30 cellular contexts compared by ENCODE assay signal in the genomic region with DNA sequence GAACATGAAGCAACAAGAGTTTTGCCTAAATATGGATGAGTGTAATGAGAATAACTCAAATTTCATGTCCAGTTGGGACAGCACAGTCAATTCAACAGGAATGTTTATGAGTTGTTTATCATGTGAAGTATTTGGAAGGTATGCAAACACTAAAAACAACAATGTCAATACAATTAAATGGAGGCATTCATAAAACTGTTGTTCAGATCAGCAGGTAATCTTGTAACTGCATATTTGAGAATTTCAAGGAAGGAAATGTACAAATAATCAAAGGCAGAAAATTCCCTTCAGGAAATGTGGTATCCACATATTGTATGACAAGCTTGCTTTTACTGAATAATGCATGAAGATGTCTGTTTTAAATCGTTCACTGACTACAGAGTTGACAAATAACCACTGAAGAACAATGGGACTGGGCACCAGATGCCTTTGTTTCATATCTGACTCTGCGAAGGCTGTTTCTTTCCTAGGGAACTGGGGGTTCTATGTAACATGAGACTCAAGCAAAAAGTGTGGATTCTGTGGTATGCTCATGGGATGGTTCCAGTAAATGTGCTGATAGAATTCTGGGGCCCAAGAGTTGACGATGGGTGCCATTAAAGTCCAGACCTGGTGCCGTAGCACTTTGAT.
DNase-seq lines count a peak whose midpoint lies in the region; TF ChIP-seq lines count a peak whose summit lies in the region.
"Had no signal": no experiment of that assay in that cellular context is flagged by ENCODE, and none has a peak within 500 bp of the region (broad histone marks: within the 10 kb centered on the region; RNA-seq: fewer than 3 reads in every experiment).

No MANE protein-coding gene starts in this region.

- TF ChIP-seq CTCF in breast epithelium (IDR thresholded peaks at IDR 0.05) = no peak
- no peak for TF ChIP-seq CTCF in brain microvascular endothelial cell (IDR thresholded peaks at IDR 0.05; ENCODE audit: low read depth, low read length, missing control alignments)

- in situ Hi-C loops in T47D (cut with HindIII; ENCODE audit: low pct_unique_long_range_greater_than_20kb, low sequenced_read_pairs) = no loop called here
- in situ Hi-C loops in brain microvascular endothelial cell (cut with HindIII; ENCODE audit: low pct_ligation_motif_present, low sequenced_read_pairs) = no loop called here

- H3K27ac ChIP-seq in breast epithelium = no peak overlapping the region
- H3K27ac ChIP-seq in substantia nigra (ENCODE audit: low read depth, low read length, poor library complexity, severe bottlenecking) = peak overlapping the region; percentile 61
- no peak overlapping the region for H3K27ac ChIP-seq in brain microvascular endothelial cell
- H3K27ac ChIP-seq: esophagus muscularis mucosa, gastroesophageal sphincter, neural progenitor cell, SJSA1, vagina had no signal

- H3K4me1 ChIP-seq in breast epithelium = no peaks in the 10 kb centered on the region
- H3K4me1 ChIP-seq: neural progenitor cell, vagina had no signal

- H3K36me3 ChIP-seq in breast epithelium (no peaks in the 10 kb centered on the region), brain microvascular endothelial cell (replicated peaks) (no peaks in the 10 kb centered on the region)
- H3K36me3 ChIP-seq: esophagus muscularis mucosa, gastroesophageal sphincter, neural progenitor cell, SJSA1, vagina had no signal

- no peaks in the 10 kb centered on the region for H3K9me3 ChIP-seq in breast epithelium
- H3K9me3 ChIP-seq: esophagus muscularis mucosa, gastroesophageal sphincter, SJSA1, vagina had no signal

- H3K4me3 ChIP-seq in breast epithelium (no peak overlapping the region), brain microvascular endothelial cell (ENCODE audit: low read depth, low read length) (no peak overlapping the region)
- H3K4me3 ChIP-seq: esophagus muscularis mucosa, gastroesophageal sphincter, neural progenitor cell, SJSA1, vagina had no signal

- intact Hi-C loops in breast epithelium (cut with DNase I; ENCODE audit: low total_unique reads) = no loop called here

- TF ChIP-seq POLR2A in breast epithelium (IDR thresholded peaks at IDR 0.05) = no peak

- DNase-seq in T47D (ENCODE audit: low read depth in 1 of 2, low spot score in 1 of 2) = peak; percentile 20 to 49
- no peak for DNase-seq in breast epithelium (ENCODE audit: low spot score in 2 of 2)
- DNase-seq in cerebellar cortex (ENCODE audit: low spot score) = peak; percentile 84
- peak; percentile 12 for DNase-seq in globus pallidus (ENCODE audit: low spot score)
- no peak for DNase-seq in substantia nigra (lab: John Stamatoyannopoulos, UW)
- DNase-seq in NCI-H2171 (lab: John Stamatoyannopoulos, UW) = no peak
- DNase-seq in brain microvascular endothelial cell = no peak
- DNase-seq in NCI-H345 (lab: John Stamatoyannopoulos, UW) = no peak
- DNase-seq: activated effector memory CD4-positive, alpha-beta T cell treated with anti-CD3 and anti-CD28 coated beads, Interleukin-2, amount 50 U/mL, for 16 hours; activated naive CD8-positive, alpha-beta T cell treated with anti-CD3 and anti-CD28 coated beads for 36 hours; activated T-cell treated with anti-CD3 and anti-CD28 coated beads, Interleukin-2, amount 50 U/mL, for 24 hours; aorta; CD4-positive, CD25-positive, alpha-beta regulatory T cell; cortex of kidney; EL; H9; left colon; mammary epithelial cell; NCI-H1417 treated with DMSO at 0.1 percent for 48 hours; NCI-H2081; NCI-H446; NCI-H774; right cardiac atrium; stimulated activated CD4-positive, alpha-beta T cell treated with anti-CD3 and anti-CD28 coated beads, Interleukin-1b, Interleukin-23, amount 100 ng/mL, for 48 hours; T-cell had no signal

- H3K27me3 ChIP-seq in breast epithelium (no peaks in the 10 kb centered on the region), brain microvascular endothelial cell (replicated peaks) (no peaks in the 10 kb centered on the region)
- H3K27me3 ChIP-seq: esophagus muscularis mucosa, gastroesophageal sphincter, neural progenitor cell, SJSA1, vagina had no signal

Comparison
In these comparisons a context has a peak if more than half of its experiments do, and no peak if none do; other contexts are left out.
1. DNase-seq: peak in T47D (2 of 2), cerebellar cortex (single experiment) and globus pallidus (single experiment); none in breast epithelium (0 of 2), substantia nigra (0 of 49), NCI-H2171 (single experiment), brain microvascular endothelial cell (single experiment) and NCI-H345 (single experiment).